ENCODE assay signal across 8 cellular contexts in the genomic region with DNA sequence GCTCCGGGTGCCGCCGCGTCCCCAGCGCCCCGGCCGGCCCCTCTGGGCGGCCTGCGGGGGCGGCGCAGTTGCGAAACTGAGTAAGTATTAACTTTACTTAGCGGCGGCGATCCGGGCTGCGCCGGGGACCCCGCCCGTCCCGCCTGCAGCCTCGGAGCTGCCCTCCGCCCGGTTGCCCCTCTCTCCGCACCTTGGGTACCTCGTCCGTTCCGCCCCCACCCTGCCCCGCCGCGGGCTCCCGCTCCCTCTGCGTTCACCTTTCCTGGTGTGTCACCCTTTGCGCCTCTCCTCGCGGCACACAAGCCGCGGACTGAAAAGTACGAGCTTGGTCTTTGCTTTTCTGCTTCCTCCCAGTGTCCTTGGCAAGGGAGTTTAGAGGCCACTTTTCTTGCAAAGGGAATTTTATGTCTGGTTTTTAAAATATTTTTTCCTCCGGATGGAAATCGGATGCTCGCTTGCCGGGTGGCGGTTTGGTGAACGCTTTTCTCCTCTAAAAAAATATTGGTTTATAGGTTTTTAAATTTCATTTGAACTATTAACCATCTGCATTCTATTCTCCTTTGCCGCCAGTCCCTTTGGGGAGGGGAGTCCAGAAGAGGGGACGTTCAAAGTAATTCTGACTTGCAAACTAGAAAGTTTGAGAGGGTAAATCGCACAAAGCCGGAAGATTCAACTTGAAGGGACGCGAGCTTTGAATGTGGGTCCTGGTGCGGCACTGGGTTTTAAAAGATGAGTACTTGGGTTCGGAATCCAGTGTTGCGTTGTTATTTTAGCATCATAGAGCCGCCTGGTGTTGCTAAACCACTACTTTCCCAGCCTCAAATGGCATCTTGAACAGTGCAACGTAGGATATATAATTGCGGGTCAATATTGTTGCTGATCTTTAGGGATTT. TPM values are rescaled to one million over a fixed set of nuclear protein-coding genes. Genes with fewer than 3 reads are reported as not detected.
DNase-seq lines count a peak whose midpoint lies in the region; ATAC-seq and TF ChIP-seq lines count a peak whose summit lies in the region.

No MANE protein-coding gene starts in this region.

- ATAC-seq in HG03520 (IDR thresholded peaks at IDR 0.05; ENCODE audit: unreplicated experiment) (peak; percentile 41), T-helper 17 cell (no peak)

- peak in 1 of 2 donors; percentile 6 for TF ChIP-seq RAD21 in liver (IDR thresholded peaks at IDR 0.05)

- no peak overlapping the region for H3K27ac Mint-ChIP-seq in T-helper 17 cell
- no peak overlapping the region for H3K27ac Mint-ChIP-seq in stimulated activated naive CD8-positive, alpha-beta T cell treated with anti-CD3 and anti-CD28 coated beads, Interleukin-15, Interleukin-2, amounts not matched to agents 100 ng/mL and 50 ng/mL, for 24 hours

- H3K4me3 Mint-ChIP-seq in T-helper 17 cell = peak overlapping the region; percentile 81
- peak overlapping the region; percentile 80 for H3K4me3 Mint-ChIP-seq in stimulated activated naive CD8-positive, alpha-beta T cell treated with anti-CD3 and anti-CD28 coated beads, Interleukin-15, Interleukin-2, amounts not matched to agents 100 ng/mL and 50 ng/mL, for 24 hours

- peak overlapping the region; percentile 1 to 11 for H3K9ac ChIP-seq in liver (ENCODE audit: low read depth in 1 of 2, low read length in 2 of 2)

- peak overlapping the region; percentile 83 to 98 (median 93) for H3K4me3 ChIP-seq in liver (ENCODE audit: low read depth in 1 of 3, low read length in 3 of 3)

- no peaks in the 10 kb centered on the region for H3K27me3 ChIP-seq in liver (ENCODE audit: control insufficient read depth in 4 of 4, insufficient read depth in 4 of 4, low read length in 3 of 4)

- H3K4me1 ChIP-seq in liver (ENCODE audit: control insufficient read depth in 4 of 4, insufficient read depth in 4 of 4, low read length in 3 of 4) = peaks cover 2 to 17% (median 13%) of the 10 kb centered on the region in 4 donors

- peaks cover 0 to 5% (median 2%) of the 10 kb centered on the region in 4 donors for H3K36me3 ChIP-seq in liver (ENCODE audit: control insufficient read depth in 4 of 4, insufficient read depth in 3 of 4, low read depth in 1 of 4, low read length in 3 of 4)

- peaks cover 2% of the 10 kb centered on the region for H3K36me3 Mint-ChIP-seq in T-helper 17 cell (ENCODE audit: low read depth)
- H3K36me3 Mint-ChIP-seq in stimulated activated naive CD8-positive, alpha-beta T cell treated with anti-CD3 and anti-CD28 coated beads, Interleukin-15, Interleukin-2, amounts not matched to agents 100 ng/mL and 50 ng/mL, for 24 hours (ENCODE audit: low read depth) = no peaks in the 10 kb centered on the region

- H3K9me3 ChIP-seq in T-helper 17 cell (ENCODE audit: control insufficient read depth, low read length, poor library complexity, severe bottlenecking) = no peaks in the 10 kb centered on the region
- H3K9me3 ChIP-seq in liver (ENCODE audit: control insufficient read depth in 4 of 4, low read length in 3 of 4) = no peaks in the 10 kb centered on the region

- WGBS in liver = under 1% methylated on average over 57 of the region's 57 CpGs

- H3K27me3 Mint-ChIP-seq in T-helper 17 cell = peaks cover 84% of the 10 kb centered on the region
- H3K27me3 Mint-ChIP-seq in stimulated activated naive CD8-positive, alpha-beta T cell treated with anti-CD3 and anti-CD28 coated beads, Interleukin-15, Interleukin-2, amounts not matched to agents 100 ng/mL and 50 ng/mL, for 24 hours = peaks cover 82% of the 10 kb centered on the region

- H3K4me1 Mint-ChIP-seq in T-helper 17 cell = peaks cover 13% of the 10 kb centered on the region
- H3K4me1 Mint-ChIP-seq in stimulated activated naive CD8-positive, alpha-beta T cell treated with anti-CD3 and anti-CD28 coated beads, Interleukin-15, Interleukin-2, amounts not matched to agents 100 ng/mL and 50 ng/mL, for 24 hours (ENCODE audit: low read depth) = peaks cover 16% of the 10 kb centered on the region

- H3K9me3 Mint-ChIP-seq in stimulated activated naive CD8-positive, alpha-beta T cell treated with anti-CD3 and anti-CD28 coated beads, Interleukin-15, Interleukin-2, amounts not matched to agents 100 ng/mL and 50 ng/mL, for 24 hours = no peaks in the 10 kb centered on the region

- H3K27ac ChIP-seq in liver (ENCODE audit: low read depth in 1 of 2, low read length in 2 of 2) = peak overlapping the region; percentile 71 to 79

- peak; percentile 38 for DNase-seq in activated CD4-positive, alpha-beta T cell treated with anti-CD3 and anti-CD28 coated beads for 48 hours
- DNase-seq in activated CD4-positive, alpha-beta T cell treated with anti-CD3 and anti-CD28 coated beads for 1 hour = no peak
- DNase-seq in T-helper 17 cell (no peak), ecto neural progenitor cell (ENCODE audit: low spot score) (peak; percentile 76), UCSD-AML1 (lab: John Stamatoyannopoulos, UW; ENCODE audit: unreplicated experiment) (no peak)

- no peak for TF ChIP-seq CTCF in liver (IDR thresholded peaks at IDR 0.05; ENCODE audit: low read depth, low read length, missing input control)

TF ChIP-seq in liver, 16 proteins besides CTCF, POLR2A, EP300 and RAD21:
- TF ChIP-seq EGR1 (IDR thresholded peaks at IDR 0.05; ENCODE audit: low read depth in 2 of 2) (peak; percentile 63 to 67), YY1 (IDR thresholded peaks at IDR 0.05) (peak; percentile 17), RXRA (IDR thresholded peaks at IDR 0.05) (no peak), FOXA2 (IDR thresholded peaks at IDR 0.05) (no peak)

RNA-seq across cellular contexts. Expression of a gene that starts 0.8 kb away (rescaled TPM):
- total RNA-seq in T-helper 17 cell = under 1 TPM in 1 of 2 donors, not detected in 1; 0.05 TPM
- 1 to 10 TPM; 4.2 to 9.4 TPM for total RNA-seq in liver
- 1 to 10 TPM; 1.7 to 2.4 TPM for polyA plus RNA-seq in liver

Comparison
In these comparisons a context has a peak if more than half of its experiments do, and no peak if none do; other contexts are left out.
1. DNase-seq: peak in activated CD4-positive, alpha-beta T cell treated with anti-CD3 and anti-CD28 coated beads for 48 hours (single experiment) and ecto neural progenitor cell (single experiment); none in activated CD4-positive, alpha-beta T cell treated with anti-CD3 and anti-CD28 coated beads for 1 hour (single experiment), T-helper 17 cell (0 of 3) and UCSD-AML1 (single experiment).
2. RNA of a gene that starts 0.8 kb away (total RNA-seq): 4.2 to 9.4 TPM in liver; 0.05 TPM in T-helper 17 cell; every median in the first group is over 4 times any median in the second.